In genomic region chr1:147699686-147700041, GRCh38 we compare ENCODE assay signal across 16 cellular contexts. TPM values are rescaled to one million over a fixed set of nuclear protein-coding genes. Genes with fewer than 3 reads are reported as not detected.
DNase-seq lines count a peak whose midpoint lies in the region; ATAC-seq, FAIRE-seq and TF ChIP-seq lines count a peak whose summit lies in the region.
"Had no signal": no experiment of that assay in that cellular context is flagged by ENCODE, and none has a peak within 500 bp of the region (broad histone marks: within the 10 kb centered on the region; RNA-seq: fewer than 3 reads in every experiment).

No MANE protein-coding gene starts in this region.

- H3K36me3 Mint-ChIP-seq in activated CD8-positive, alpha-beta T cell treated with anti-CD3 and anti-CD28 coated beads, Interleukin-2, amount 10 ng/mL, durations not matched to agents 7 days and 5 days (ENCODE audit: low read depth) = no peaks in the 10 kb centered on the region
- H3K36me3 Mint-ChIP-seq in activated CD8-positive, alpha-beta T cell treated with anti-CD3 and anti-CD28 coated beads for 36 hours (ENCODE audit: low read depth) = no peaks in the 10 kb centered on the region
- no peaks in the 10 kb centered on the region for H3K36me3 Mint-ChIP-seq in stimulated activated effector memory CD8-positive, alpha-beta T cell treated with anti-CD3 and anti-CD28 coated beads, Interleukin-12 subunit alpha, Interleukin-12 subunit beta, amount 100 ng/mL, for 72 hours
- H3K36me3 Mint-ChIP-seq: CD8-positive, alpha-beta memory T cell had no signal

- no peaks in the 10 kb centered on the region for H3K9me2 ChIP-seq in MM.1S (replicated peaks; ENCODE audit: insufficient read depth, low read length)

- peaks cover 42% of the 10 kb centered on the region for H3K27me3 Mint-ChIP-seq in activated CD8-positive, alpha-beta T cell treated with anti-CD3 and anti-CD28 coated beads, Interleukin-2, amount 10 ng/mL, durations not matched to agents 7 days and 5 days (ENCODE audit: low read depth)
- peaks cover 17% of the 10 kb centered on the region for H3K27me3 Mint-ChIP-seq in activated CD8-positive, alpha-beta T cell treated with anti-CD3 and anti-CD28 coated beads for 36 hours

- no peak overlapping the region for H3K4me3 Mint-ChIP-seq in activated CD8-positive, alpha-beta T cell treated with anti-CD3 and anti-CD28 coated beads, Interleukin-2, amount 10 ng/mL, durations not matched to agents 7 days and 5 days
- H3K4me3 Mint-ChIP-seq in activated CD8-positive, alpha-beta T cell treated with anti-CD3 and anti-CD28 coated beads for 36 hours = no peak overlapping the region
- no peak overlapping the region for H3K4me3 Mint-ChIP-seq in stimulated activated effector memory CD8-positive, alpha-beta T cell treated with anti-CD3 and anti-CD28 coated beads, Interleukin-12 subunit alpha, Interleukin-12 subunit beta, amount 100 ng/mL, for 72 hours
- H3K4me3 Mint-ChIP-seq: H9 had no signal

- CTCF ChIA-PET in activated CD8-positive, alpha-beta T cell treated with anti-CD3 and anti-CD28 coated beads, Interleukin-2, amount 10 ng/mL, durations not matched to agents 7 days and 5 days (lab: Charles Lee) = interaction anchor here (0.7 to 3.1 kb wide), 4 partner anchors 53 to 207 kb away, joined by 3 to 8 read pairs (median 4); no protein-coding TSS in a partner anchor
- CTCF ChIA-PET in activated CD8-positive, alpha-beta T cell treated with anti-CD3 and anti-CD28 coated beads for 36 hours (lab: Charles Lee) = interaction anchor here (0.7 to 1.0 kb wide), 3 partner anchors 19 to 288 kb away, joined by 3 to 4 read pairs (median 3); no protein-coding TSS in a partner anchor

- H4K20me1 ChIP-seq in MM.1S (ENCODE audit: insufficient read depth, low read length) = no peaks in the 10 kb centered on the region

- H3K9me3 Mint-ChIP-seq in activated CD8-positive, alpha-beta T cell treated with anti-CD3 and anti-CD28 coated beads, Interleukin-2, amount 10 ng/mL, durations not matched to agents 7 days and 5 days (ENCODE audit: insufficient read depth) = no peaks in the 10 kb centered on the region
- no peaks in the 10 kb centered on the region for H3K9me3 Mint-ChIP-seq in activated CD8-positive, alpha-beta T cell treated with anti-CD3 and anti-CD28 coated beads for 36 hours
- H3K9me3 Mint-ChIP-seq in stimulated activated effector memory CD8-positive, alpha-beta T cell treated with anti-CD3 and anti-CD28 coated beads, Interleukin-12 subunit alpha, Interleukin-12 subunit beta, amount 100 ng/mL, for 72 hours = no peaks in the 10 kb centered on the region
- H3K9me3 Mint-ChIP-seq: CD8-positive, alpha-beta memory T cell; H9 had no signal

- no peak overlapping the region for H3K4me3 ChIP-seq in MM.1S (ENCODE audit: low read length)
- no peak overlapping the region for H3K4me3 ChIP-seq in bronchial epithelial cell (ENCODE audit: low read depth, low read length)
- H3K4me3 ChIP-seq: K562, left lung had no signal

- TF ChIP-seq CTCF in activated CD8-positive, alpha-beta T cell treated with anti-CD3 and anti-CD28 coated beads for 36 hours (IDR thresholded peaks at IDR 0.05) = no peak
- TF ChIP-seq CTCF in MM.1S (IDR thresholded peaks at IDR 0.05; ENCODE audit: low read length) (no peak), bronchial epithelial cell (IDR thresholded peaks at IDR 0.05; ENCODE audit: insufficient read depth, low read length, severe bottlenecking) (no peak)

- H3K27me3 ChIP-seq in MM.1S (replicated peaks; ENCODE audit: insufficient read depth, low read length) (no peaks in the 10 kb centered on the region), bronchial epithelial cell (ENCODE audit: control insufficient read depth, insufficient read depth, low read length) (no peaks in the 10 kb centered on the region)

- H3K27ac ChIP-seq in MM.1S (ENCODE audit: low read length) = no peak overlapping the region
- H3K27ac ChIP-seq: left lung had no signal

- no peak overlapping the region for H3K4me2 ChIP-seq in MM.1S (ENCODE audit: low read depth, low read length)

- POLR2A ChIA-PET in activated CD8-positive, alpha-beta T cell treated with anti-CD3 and anti-CD28 coated beads, Interleukin-2, amount 10 ng/mL, durations not matched to agents 7 days and 5 days (lab: Charles Lee) = no interaction called here
- POLR2A ChIA-PET in activated CD8-positive, alpha-beta T cell treated with anti-CD3 and anti-CD28 coated beads for 36 hours (lab: Charles Lee) = no interaction called here

- H3K9me3 ChIP-seq in MM.1S (replicated peaks; ENCODE audit: insufficient read depth, low read length) = no peaks in the 10 kb centered on the region
- H3K9me3 ChIP-seq: left lung had no signal

- FAIRE-seq in bronchial epithelial cell (lab: Jason Lieb, UNC) = peak; percentile 13
- FAIRE-seq: A204.1, G401.6 had no signal

- H3K9ac ChIP-seq in MM.1S (ENCODE audit: low read length) = no peak overlapping the region

- H3K36me3 ChIP-seq in MM.1S (replicated peaks; ENCODE audit: insufficient read depth, low read length) = no peaks in the 10 kb centered on the region
- no peaks in the 10 kb centered on the region for H3K36me3 ChIP-seq in bronchial epithelial cell (ENCODE audit: control insufficient read depth, insufficient read depth, low read length)
- H3K36me3 ChIP-seq: left lung had no signal

- H3K27ac Mint-ChIP-seq in activated CD8-positive, alpha-beta T cell treated with anti-CD3 and anti-CD28 coated beads, Interleukin-2, amount 10 ng/mL, durations not matched to agents 7 days and 5 days = no peak overlapping the region
- H3K27ac Mint-ChIP-seq in activated CD8-positive, alpha-beta T cell treated with anti-CD3 and anti-CD28 coated beads for 36 hours = no peak overlapping the region
- H3K27ac Mint-ChIP-seq in stimulated activated effector memory CD8-positive, alpha-beta T cell treated with anti-CD3 and anti-CD28 coated beads, Interleukin-12 subunit alpha, Interleukin-12 subunit beta, amount 100 ng/mL, for 72 hours = no peak overlapping the region
- H3K27ac Mint-ChIP-seq: H9 had no signal

- H3K4me1 Mint-ChIP-seq in activated CD8-positive, alpha-beta T cell treated with anti-CD3 and anti-CD28 coated beads, Interleukin-2, amount 10 ng/mL, durations not matched to agents 7 days and 5 days (ENCODE audit: low read depth) = peaks cover 10% of the 10 kb centered on the region
- peaks cover 5% of the 10 kb centered on the region for H3K4me1 Mint-ChIP-seq in activated CD8-positive, alpha-beta T cell treated with anti-CD3 and anti-CD28 coated beads for 36 hours (ENCODE audit: low read depth)
- H3K4me1 Mint-ChIP-seq in stimulated activated effector memory CD8-positive, alpha-beta T cell treated with anti-CD3 and anti-CD28 coated beads, Interleukin-12 subunit alpha, Interleukin-12 subunit beta, amount 100 ng/mL, for 72 hours = peaks cover 7% of the 10 kb centered on the region

- H3K4me1 ChIP-seq in MM.1S (ENCODE audit: low read length) = no peaks in the 10 kb centered on the region
- H3K4me1 ChIP-seq: left lung had no signal

- ATAC-seq in activated CD8-positive, alpha-beta T cell treated with anti-CD3 and anti-CD28 coated beads, Interleukin-2, amount 10 ng/mL, durations not matched to agents 7 days and 5 days = peak; percentile 37
- no peak for ATAC-seq in activated CD8-positive, alpha-beta T cell treated with anti-CD3 and anti-CD28 coated beads for 36 hours
- peak; percentile 11 for ATAC-seq in stimulated activated effector memory CD8-positive, alpha-beta T cell treated with anti-CD3 and anti-CD28 coated beads, Interleukin-12 subunit alpha, Interleukin-12 subunit beta, amount 100 ng/mL, for 72 hours
- ATAC-seq in GM21825 (IDR thresholded peaks at IDR 0.05; ENCODE audit: unreplicated experiment) = no peak

- H2AFZ ChIP-seq in MM.1S (ENCODE audit: low read length) = peak overlapping the region; percentile 66; the same call in 1 of the 2 replicates

- H3K79me2 ChIP-seq in MM.1S (ENCODE audit: low read length) = no peaks in the 10 kb centered on the region

- H3F3A ChIP-seq in MM.1S (ENCODE audit: insufficient read depth, low read length) = no peaks in the 10 kb centered on the region

- intact Hi-C loops in activated CD8-positive, alpha-beta T cell treated with anti-CD3 and anti-CD28 coated beads for 36 hours (cut with micrococcal nuclease) = loop anchor here (5.0 kb wide), 1 partner anchor 57 kb away; no protein-coding TSS in a partner anchor

- no peak for DNase-seq in activated CD8-positive, alpha-beta T cell treated with anti-CD3 and anti-CD28 coated beads, Interleukin-2, amount 10 ng/mL, durations not matched to agents 7 days and 5 days
- DNase-seq in activated CD8-positive, alpha-beta T cell treated with anti-CD3 and anti-CD28 coated beads for 36 hours = no peak
- DNase-seq in MM.1S (no peak), bronchial epithelial cell (ENCODE audit: low read depth) (no peak), NCI-H2171 (lab: John Stamatoyannopoulos, UW) (no peak), HuH-7.5 (ENCODE audit: low spot score) (no peak)
- no peak for DNase-seq in stimulated activated effector memory CD8-positive, alpha-beta T cell treated with anti-CD3 and anti-CD28 coated beads, Interleukin-12 subunit alpha, Interleukin-12 subunit beta, amount 100 ng/mL, for 72 hours (ENCODE audit: low spot score in 2 of 2)
- DNase-seq: activated gamma-delta T cell, NCI-H1436 treated with DMSO at 0.1 percent for 48 hours had no signal

RNA-seq across cellular contexts. Expression of gene ACP6, which starts 29.3 kb away (rescaled TPM):
- 10 to 100 TPM; 19.4 to 19.5 TPM for total RNA-seq in activated CD8-positive, alpha-beta T cell treated with anti-CD3 and anti-CD28 coated beads, Interleukin-2, amount 10 ng/mL, durations not matched to agents 7 days and 5 days
- total RNA-seq in activated CD8-positive, alpha-beta T cell treated with anti-CD3 and anti-CD28 coated beads for 36 hours = 10 to 100 TPM; 16.9 to 20.9 TPM
- total RNA-seq in bronchial epithelial cell = 5.2 and 6.6 TPM in 2 replicates

Comparison
In these comparisons a context has a peak if more than half of its experiments do, and no peak if none do; other contexts are left out.
1. ATAC-seq: peak in activated CD8-positive, alpha-beta T cell treated with anti-CD3 and anti-CD28 coated beads, Interleukin-2, amount 10 ng/mL, durations not matched to agents 7 days and 5 days (single experiment) and stimulated activated effector memory CD8-positive, alpha-beta T cell treated with anti-CD3 and anti-CD28 coated beads, Interleukin-12 subunit alpha, Interleukin-12 subunit beta, amount 100 ng/mL, for 72 hours (single experiment); none in activated CD8-positive, alpha-beta T cell treated with anti-CD3 and anti-CD28 coated beads for 36 hours (single experiment) and GM21825 (single experiment).